ENCODE assay signal across 6 cellular contexts in the genomic region with DNA sequence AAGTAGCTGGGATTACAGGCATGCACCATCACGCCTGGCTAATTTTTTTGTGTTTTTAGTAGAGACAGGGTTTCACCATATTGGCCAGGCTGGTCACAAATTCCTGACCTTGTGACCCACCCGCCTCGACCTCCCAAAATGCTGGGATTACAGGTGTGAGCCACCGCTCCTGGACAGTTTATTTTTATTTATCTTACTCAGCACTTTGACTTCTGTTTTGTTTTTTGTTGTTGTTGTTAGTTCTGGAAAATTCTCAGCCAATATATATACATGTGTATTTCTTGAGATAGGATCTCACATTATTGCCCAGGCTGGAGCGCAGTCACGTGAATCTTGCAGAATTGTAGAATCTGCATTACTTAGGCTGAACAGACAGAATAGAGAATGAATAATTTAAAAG.
"Had no signal": no experiment of that assay in that cellular context is flagged by ENCODE, and none has a peak within 500 bp of the region (broad histone marks: within the 10 kb centered on the region; RNA-seq: fewer than 3 reads in every experiment).

No MANE protein-coding gene starts in this region.

- DNase-seq: Karpas-422, KBM-7, KG1 had no signal

- H3K4me2 ChIP-seq: KMS-11 had no signal

- H3K27ac ChIP-seq: HL-60, KMS-11 had no signal

- H3K9ac ChIP-seq: KMS-11 had no signal

- FAIRE-seq: HTR-8/SVneo had no signal
